Comparison of ENCODE assay signal across 34 cellular contexts in the genomic region with DNA sequence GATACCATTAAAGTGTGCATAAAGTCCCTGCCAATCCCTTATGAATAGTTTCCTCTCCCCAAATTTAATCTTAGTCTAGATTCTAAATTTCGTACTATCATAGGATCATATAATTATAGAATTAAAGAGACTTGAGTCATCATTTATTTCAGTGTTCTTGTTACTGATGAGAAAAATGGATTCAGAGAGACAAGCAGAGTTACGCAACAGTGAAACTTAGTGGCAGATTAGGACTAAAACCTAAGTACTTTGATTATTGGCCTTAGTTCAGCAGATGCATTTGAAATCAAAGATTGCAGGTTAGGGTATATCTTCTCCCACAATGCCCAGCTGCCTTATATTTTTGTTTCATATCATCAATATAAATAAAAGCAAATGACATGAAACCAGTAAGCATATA. TPM values are rescaled to one million over a fixed set of nuclear protein-coding genes. Genes with fewer than 3 reads are reported as not detected.
"Had no signal": no experiment of that assay in that cellular context is flagged by ENCODE, and none has a peak within 500 bp of the region (broad histone marks: within the 10 kb centered on the region; RNA-seq: fewer than 3 reads in every experiment).

No MANE protein-coding gene starts in this region.

- FAIRE-seq: small intestine, urothelium cell line had no signal

- H2AFZ ChIP-seq: hepatocyte had no signal

- H3K4me1 ChIP-seq: heart right ventricle, left ventricle myocardium inferior, sigmoid colon, spleen, stomach, testis, thyroid gland, transverse colon, upper lobe of right lung had no signal

- H3K27ac ChIP-seq: heart right ventricle, hepatocyte, left ventricle myocardium inferior, ovary, sigmoid colon, spleen, stomach, testis, thyroid gland, transverse colon, upper lobe of right lung had no signal

- H3K79me2 ChIP-seq: hepatocyte had no signal

- ATAC-seq: heart right ventricle; natural killer cell; right cardiac atrium; stimulated activated memory B cell treated with anti-CD40 and anti-IgM and Interleukin-4, amounts not matched to agents 10 μg/mL and 1 μg/mL and 100 μg/mL, for 72 hours; stimulated activated naive CD8-positive, alpha-beta T cell treated with anti-CD3 and anti-CD28 coated beads, Interleukin-15, Interleukin-2, amounts not matched to agents 100 U/mL and 50 U/mL, for 24 hours; upper lobe of right lung had no signal

- DNase-seq: heart right ventricle; islet precursor cell; left ventricle myocardium inferior; mesendoderm; naive B cell; natural killer cell; nephron progenitor cell; ovary; retina; right cardiac atrium; sigmoid colon; small intestine; spleen; stimulated activated CD4-positive, alpha-beta T cell treated with anti-CD3 and anti-CD28 coated beads, Interleukin-1b, Interleukin-23, amount 100 ng/mL, for 48 hours; stimulated activated CD4-positive, alpha-beta T cell treated with anti-CD3 and anti-CD28 coated beads, Interleukin-2, amount 100 ng/mL, for 48 hours; stimulated activated CD4-positive, alpha-beta T cell treated with anti-CD3 and anti-CD28 coated beads, Interleukin-4, amount 100 ng/mL, for 4 hours; stimulated activated CD8-positive, alpha-beta memory T cell treated with anti-CD3 and anti-CD28 coated beads, Interleukin-4, amount 100 ng/mL, for 48 hours; stimulated activated naive CD8-positive, alpha-beta T cell treated with anti-CD3 and anti-CD28 coated beads, Interleukin-15, Interleukin-2, amounts not matched to agents 100 U/mL and 50 U/mL, for 24 hours; stomach; testis; thyroid gland; transverse colon; upper lobe of right lung had no signal

- H3K9me3 ChIP-seq: heart right ventricle, left ventricle myocardium inferior, ovary, spleen, stomach, testis, thyroid gland, transverse colon, upper lobe of right lung had no signal

- H3K36me3 ChIP-seq: heart right ventricle, left ventricle myocardium inferior, ovary, sigmoid colon, spleen, stomach, thyroid gland, transverse colon, upper lobe of right lung had no signal

- H3K4me3 ChIP-seq: heart right ventricle, hepatocyte, left ventricle myocardium inferior, lung, ovary, sigmoid colon, spleen, stomach, testis, thyroid gland, transverse colon, upper lobe of right lung had no signal

- H3K4me2 ChIP-seq: hepatocyte had no signal

- H3K27me3 ChIP-seq: heart right ventricle, hepatocyte, ovary, sigmoid colon, spleen, stomach, testis, thyroid gland, transverse colon, upper lobe of right lung had no signal

RNA-seq across cellular contexts. Expression of gene KRTAP19-7, which starts 0.8 kb away (rescaled TPM):
- total RNA-seq: heart right ventricle, hepatocyte, kidney epithelial cell, left ventricle myocardium inferior, lung, mesothelial cell of epicardium, mononuclear cell, natural killer cell, omental fat pad, ovary, progenitor cell of endocrine pancreas, pulmonary artery endothelial cell, right cardiac atrium, sigmoid colon, spleen, stomach, testis, thyroid gland, transverse colon, upper lobe of right lung had no signal
- polyA plus RNA-seq: heart right ventricle, hepatocyte, lung, ovary, sigmoid colon, small intestine, spleen, stomach had no signal

RNA-seq across cellular contexts. Expression of gene KRTAP19-6, which starts 20.3 kb away (rescaled TPM):
- total RNA-seq: heart right ventricle, hepatocyte, kidney epithelial cell, left ventricle myocardium inferior, lower leg skin, lung, mesothelial cell of epicardium, mononuclear cell, natural killer cell, omental fat pad, ovary, progenitor cell of endocrine pancreas, pulmonary artery endothelial cell, right cardiac atrium, sigmoid colon, spleen, stomach, testis, thyroid gland, transverse colon, upper lobe of right lung had no signal
- polyA plus RNA-seq: heart right ventricle, hepatocyte, lung, ovary, right cardiac atrium, sigmoid colon, small intestine, spleen, stomach had no signal

RNA-seq across cellular contexts. Expression of gene KRTAP22-2, which starts 28.2 kb away (rescaled TPM):
- total RNA-seq: heart right ventricle, hepatocyte, kidney epithelial cell, left ventricle myocardium inferior, lower leg skin, lung, mesothelial cell of epicardium, mononuclear cell, natural killer cell, omental fat pad, ovary, progenitor cell of endocrine pancreas, pulmonary artery endothelial cell, right cardiac atrium, sigmoid colon, spleen, stomach, testis, thyroid gland, transverse colon, upper lobe of right lung had no signal
- polyA plus RNA-seq: heart right ventricle, hepatocyte, lung, ovary, right cardiac atrium, sigmoid colon, small intestine, spleen, stomach had no signal

RNA-seq across cellular contexts. Expression of gene KRTAP6-3, which starts 30.3 kb away (rescaled TPM):
- total RNA-seq: heart right ventricle, hepatocyte, kidney epithelial cell, left ventricle myocardium inferior, lower leg skin, lung, mesothelial cell of epicardium, mononuclear cell, natural killer cell, omental fat pad, ovary, progenitor cell of endocrine pancreas, pulmonary artery endothelial cell, right cardiac atrium, sigmoid colon, spleen, stomach, thyroid gland, transverse colon, upper lobe of right lung had no signal
- polyA plus RNA-seq: heart right ventricle, hepatocyte, lung, ovary, right cardiac atrium, sigmoid colon, small intestine, spleen, stomach had no signal

RNA-seq across cellular contexts. Expression of gene KRTAP6-2, which starts 36.7 kb away (rescaled TPM):
- total RNA-seq: heart right ventricle, hepatocyte, kidney epithelial cell, left ventricle myocardium inferior, lower leg skin, lung, mesothelial cell of epicardium, mononuclear cell, natural killer cell, omental fat pad, ovary, progenitor cell of endocrine pancreas, pulmonary artery endothelial cell, right cardiac atrium, sigmoid colon, spleen, stomach, testis, thyroid gland, transverse colon, upper lobe of right lung had no signal
- polyA plus RNA-seq: heart right ventricle, hepatocyte, lung, ovary, right cardiac atrium, sigmoid colon, small intestine, spleen, stomach had no signal
